ENCODE assay signal across 16 cellular contexts in genomic region chr17:5819396-5819795, GRCh38.
"Had no signal": no experiment of that assay in that cellular context is flagged by ENCODE, and none has a peak within 500 bp of the region (broad histone marks: within the 10 kb centered on the region; RNA-seq: fewer than 3 reads in every experiment).

No MANE protein-coding gene starts in this region.

- H3K27ac Mint-ChIP-seq: stimulated activated memory B cell treated with anti-CD40 and anti-IgM and Interleukin-4, amounts not matched to agents 10 μg/mL and 1 μg/mL and 100 μg/mL, for 72 hours; stimulated activated naive CD8-positive, alpha-beta T cell treated with anti-CD3 and anti-CD28 coated beads, Interleukin-15, Interleukin-2, amounts not matched to agents 100 ng/mL and 50 ng/mL, for 24 hours had no signal

- ATAC-seq: gastroesophageal sphincter; naive thymus-derived CD4-positive, alpha-beta T cell; stimulated activated memory B cell treated with anti-CD40 and anti-IgM and Interleukin-4, amounts not matched to agents 10 μg/mL and 1 μg/mL and 100 μg/mL, for 72 hours had no signal

- DNase-seq: cortex of kidney; dorsolateral prefrontal cortex; effector CD8-positive, alpha-beta T cell; esophagus squamous epithelium; glutamatergic neuron; naive thymus-derived CD4-positive, alpha-beta T cell; nephron progenitor cell; ovary; sigmoid colon; stimulated activated CD4-positive, alpha-beta T cell treated with anti-CD3 and anti-CD28 coated beads, Interleukin-2, amount 100 ng/mL, for 48 hours; stimulated activated CD8-positive, alpha-beta memory T cell treated with anti-CD3 and anti-CD28 coated beads, Interleukin-4, amount 100 ng/mL, for 48 hours; tibial artery; upper lobe of right lung had no signal

- H3K9me3 Mint-ChIP-seq: nephron progenitor cell; stimulated activated memory B cell treated with anti-CD40 and anti-IgM and Interleukin-4, amounts not matched to agents 10 μg/mL and 1 μg/mL and 100 μg/mL, for 72 hours; stimulated activated naive CD8-positive, alpha-beta T cell treated with anti-CD3 and anti-CD28 coated beads, Interleukin-15, Interleukin-2, amounts not matched to agents 100 ng/mL and 50 ng/mL, for 24 hours had no signal

- H3K36me3 Mint-ChIP-seq: naive thymus-derived CD4-positive, alpha-beta T cell; stimulated activated memory B cell treated with anti-CD40 and anti-IgM and Interleukin-4, amounts not matched to agents 10 μg/mL and 1 μg/mL and 100 μg/mL, for 72 hours had no signal

- H3K4me1 Mint-ChIP-seq: naive thymus-derived CD4-positive, alpha-beta T cell; stimulated activated memory B cell treated with anti-CD40 and anti-IgM and Interleukin-4, amounts not matched to agents 10 μg/mL and 1 μg/mL and 100 μg/mL, for 72 hours had no signal

- H3K4me3 Mint-ChIP-seq: naive thymus-derived CD4-positive, alpha-beta T cell; nephron progenitor cell; stimulated activated memory B cell treated with anti-CD40 and anti-IgM and Interleukin-4, amounts not matched to agents 10 μg/mL and 1 μg/mL and 100 μg/mL, for 72 hours; stimulated activated naive CD8-positive, alpha-beta T cell treated with anti-CD3 and anti-CD28 coated beads, Interleukin-15, Interleukin-2, amounts not matched to agents 100 ng/mL and 50 ng/mL, for 24 hours had no signal
